In genomic region chr20:49699200-49699992, GRCh38 we compare ENCODE assay signal across 8 cellular contexts. TPM values are rescaled to one million over a fixed set of nuclear protein-coding genes. Genes with fewer than 3 reads are reported as not detected.
DNase-seq lines count a peak whose midpoint lies in the region; ATAC-seq and TF ChIP-seq lines count a peak whose summit lies in the region.

No MANE protein-coding gene starts in this region.

- TF ChIP-seq CTCF in BE2C (IDR thresholded peaks at IDR 0.05; ENCODE audit: low read depth, low read length), result no peak

- peaks cover 46% of the 10 kb centered on the region for H3K4me1 ChIP-seq in BE2C

- intact Hi-C loops in sciatic nerve (cut with DNase I), result no loop called here

- H3K4me1 Mint-ChIP-seq in activated naive CD8-positive, alpha-beta T cell treated with anti-CD3 and anti-CD28 coated beads for 36 hours, result peaks cover 64% of the 10 kb centered on the region

- H3K9me3 ChIP-seq in BE2C, result no peaks in the 10 kb centered on the region

- H3K36me3 ChIP-seq in BE2C, result no peaks in the 10 kb centered on the region; the same call in 1 of the 2 replicates

- H3K36me3 Mint-ChIP-seq in activated naive CD8-positive, alpha-beta T cell treated with anti-CD3 and anti-CD28 coated beads for 36 hours, result peaks cover 15% of the 10 kb centered on the region

- H3K27ac Mint-ChIP-seq in activated naive CD8-positive, alpha-beta T cell treated with anti-CD3 and anti-CD28 coated beads for 36 hours, result peak overlapping the region; percentile 74

- H3K27me3 ChIP-seq in BE2C, result no peaks in the 10 kb centered on the region

- no peaks in the 10 kb centered on the region for H3K27me3 Mint-ChIP-seq in activated naive CD8-positive, alpha-beta T cell treated with anti-CD3 and anti-CD28 coated beads for 36 hours

- H3K4me3 Mint-ChIP-seq in activated naive CD8-positive, alpha-beta T cell treated with anti-CD3 and anti-CD28 coated beads for 36 hours, result no peak overlapping the region

- H3K9me3 Mint-ChIP-seq in activated naive CD8-positive, alpha-beta T cell treated with anti-CD3 and anti-CD28 coated beads for 36 hours, result no peaks in the 10 kb centered on the region

- ATAC-seq in GM19025 (IDR thresholded peaks at IDR 0.05; ENCODE audit: low read depth, unreplicated experiment) (peak; percentile 69), HG03457 (IDR thresholded peaks at IDR 0.05; ENCODE audit: unreplicated experiment) (peak; percentile 64), sciatic nerve (no peak)

- DNase-seq in BE2C (peak; percentile 61), renal cortical epithelial cell (ENCODE audit: low read depth) (peak; percentile 71), ureter (ENCODE audit: low spot score) (no peak), NCI-H510A (lab: John Stamatoyannopoulos, UW) (no peak), sciatic nerve (ENCODE audit: low spot score) (no peak)
- DNase-seq in activated naive CD8-positive, alpha-beta T cell treated with anti-CD3 and anti-CD28 coated beads for 36 hours, result peak; percentile 40

- H3K4me3 ChIP-seq in BE2C (ENCODE audit: low read depth, low read length), result peak overlapping the region; percentile 21; the same call in 1 of the 2 replicates

RNA-seq across cellular contexts. Expression of gene B4GALT5, which starts 14.3 kb away (rescaled TPM):
- 36.9 TPM for polyA plus RNA-seq in BE2C (2012; ENCODE audit: insufficient read depth, insufficient read length, low read depth)
- total RNA-seq in activated naive CD8-positive, alpha-beta T cell treated with anti-CD3 and anti-CD28 coated beads for 36 hours, result 10 to 100 TPM; 22.4 to 23.3 TPM
- total RNA-seq in renal cortical epithelial cell, result 53.8 and 59.9 TPM in 2 replicates
- 40.9 TPM for total RNA-seq in ureter
- total RNA-seq in sciatic nerve, result 36.0 TPM

Comparison
In these comparisons a context has a peak if more than half of its experiments do, and no peak if none do; other contexts are left out.
1. DNase-seq: peak in BE2C (single experiment), activated naive CD8-positive, alpha-beta T cell treated with anti-CD3 and anti-CD28 coated beads for 36 hours (single experiment) and renal cortical epithelial cell (single experiment); none in ureter (single experiment), NCI-H510A (single experiment) and sciatic nerve (single experiment).